In the genomic region with DNA sequence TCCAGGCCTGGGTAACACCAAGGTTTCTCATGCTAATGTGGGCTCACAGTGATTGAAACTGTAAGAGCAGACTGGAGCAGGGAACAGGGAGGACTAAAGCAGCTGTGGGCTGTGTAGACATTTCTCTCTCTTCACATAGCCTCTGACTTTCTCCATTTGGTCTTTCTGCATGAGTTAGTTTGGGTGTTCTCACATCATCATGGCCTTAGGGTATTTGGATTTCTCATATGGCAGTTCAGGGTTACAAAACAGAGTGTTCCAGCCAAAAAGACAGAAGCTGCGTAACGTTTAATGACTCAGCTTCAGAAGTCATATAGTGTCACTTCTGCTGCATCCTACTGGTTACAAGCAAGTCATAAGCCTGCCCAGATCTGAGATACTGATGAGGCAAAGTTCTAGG, we compare ENCODE assay signal across 12 cellular contexts. TPM values are rescaled to one million over a fixed set of nuclear protein-coding genes. Genes with fewer than 3 reads are reported as not detected.
DNase-seq lines count a peak whose midpoint lies in the region; ATAC-seq and TF ChIP-seq lines count a peak whose summit lies in the region.
"Had no signal": no experiment of that assay in that cellular context is flagged by ENCODE, and none has a peak within 500 bp of the region (broad histone marks: within the 10 kb centered on the region; RNA-seq: fewer than 3 reads in every experiment).

No MANE protein-coding gene starts in this region.

- no peaks in the 10 kb centered on the region for H3K4me1 Mint-ChIP-seq in activated CD4-positive, alpha-beta T cell treated with anti-CD3 and anti-CD28 coated beads for 36 hours

- no peaks in the 10 kb centered on the region for H3K36me3 ChIP-seq in RWPE2 (ENCODE audit: low read depth)
- H3K36me3 ChIP-seq: esophagus muscularis mucosa had no signal

- no peaks in the 10 kb centered on the region for H3K36me3 Mint-ChIP-seq in activated CD4-positive, alpha-beta T cell treated with anti-CD3 and anti-CD28 coated beads for 36 hours (ENCODE audit: low read depth)

- peak; percentile 69 for DNase-seq in SIG-M5 treated with dmso at 0.1 percent for 504 hours (lab: John Stamatoyannopoulos, UW; ENCODE audit: unreplicated experiment)
- no peak for DNase-seq in SIG-M5 (lab: John Stamatoyannopoulos, UW)
- no peak for DNase-seq in RWPE2 (ENCODE audit: low spot score)
- peak; percentile 86 for DNase-seq in fibroblast of the conjunctiva (ENCODE audit: low read depth)
- peak; percentile 83 for DNase-seq in stromal cell of bone marrow (ENCODE audit: low read depth)
- DNase-seq in activated CD4-positive, alpha-beta T cell treated with anti-CD3 and anti-CD28 coated beads for 36 hours = no peak
- DNase-seq in ureter (ENCODE audit: low spot score) = no peak
- DNase-seq: NCI-H2107 had no signal

- H3K4me1 ChIP-seq in RWPE2 (ENCODE audit: insufficient read depth, poor library complexity, severe bottlenecking) = peaks cover 12% of the 10 kb centered on the region
- H3K4me1 ChIP-seq: esophagus muscularis mucosa had no signal

- H3K4me3 Mint-ChIP-seq in activated CD4-positive, alpha-beta T cell treated with anti-CD3 and anti-CD28 coated beads for 36 hours = no peak overlapping the region

- no peaks in the 10 kb centered on the region for H3K9me3 ChIP-seq in RWPE2 (ENCODE audit: severe bottlenecking)
- H3K9me3 ChIP-seq: esophagus muscularis mucosa had no signal

- peak overlapping the region; percentile 18 for H3K27ac ChIP-seq in RWPE2 (ENCODE audit: poor library complexity, severe bottlenecking)
- H3K27ac ChIP-seq: 22Rv1, esophagus muscularis mucosa, SK-N-MC had no signal

- ATAC-seq in RWPE2 (ENCODE audit: low read depth) (peak; percentile 97), GM19351 (IDR thresholded peaks at IDR 0.05; ENCODE audit: unreplicated experiment) (no peak)
- ATAC-seq in activated CD4-positive, alpha-beta T cell treated with anti-CD3 and anti-CD28 coated beads for 36 hours = no peak

- POLR2A ChIA-PET in activated CD4-positive, alpha-beta T cell treated with anti-CD3 and anti-CD28 coated beads for 36 hours (lab: Charles Lee) = no interaction called here

- no peaks in the 10 kb centered on the region for H3K27me3 ChIP-seq in RWPE2 (ENCODE audit: insufficient read depth, poor library complexity, severe bottlenecking)
- H3K27me3 ChIP-seq: esophagus muscularis mucosa had no signal

- no peak for TF ChIP-seq CTCF in RWPE2 (IDR thresholded peaks at IDR 0.05; ENCODE audit: poor library complexity, severe bottlenecking)

- intact Hi-C loops in activated CD4-positive, alpha-beta T cell treated with anti-CD3 and anti-CD28 coated beads for 36 hours (cut with DNase I, micrococcal nuclease) = no loop called here

- no peak overlapping the region for H3K27ac Mint-ChIP-seq in activated CD4-positive, alpha-beta T cell treated with anti-CD3 and anti-CD28 coated beads for 36 hours

- no peak overlapping the region for H3K4me3 ChIP-seq in RWPE2 (ENCODE audit: severe bottlenecking)
- H3K4me3 ChIP-seq: esophagus muscularis mucosa, SK-N-MC had no signal

- peaks cover 5% of the 10 kb centered on the region for H3K27me3 Mint-ChIP-seq in activated CD4-positive, alpha-beta T cell treated with anti-CD3 and anti-CD28 coated beads for 36 hours

- H3K9me3 Mint-ChIP-seq in activated CD4-positive, alpha-beta T cell treated with anti-CD3 and anti-CD28 coated beads for 36 hours (ENCODE audit: low read depth) = no peaks in the 10 kb centered on the region

- CTCF ChIA-PET in activated CD4-positive, alpha-beta T cell treated with anti-CD3 and anti-CD28 coated beads for 36 hours (lab: Charles Lee) = interaction anchor here (0.6 kb wide), 2 partner anchors 8 to 10 kb away, joined by 3 to 4 read pairs; no protein-coding TSS in a partner anchor

RNA-seq across cellular contexts. Expression of a gene that starts 52.0 kb away (rescaled TPM):
- 10 to 100 TPM; 70.2 to 78.5 TPM for total RNA-seq in activated CD4-positive, alpha-beta T cell treated with anti-CD3 and anti-CD28 coated beads for 36 hours
- 59.5 TPM for total RNA-seq in ureter

Comparison
In these comparisons a context has a peak if more than half of its experiments do, and no peak if none do; other contexts are left out.
1. DNase-seq: peak in SIG-M5 treated with dmso at 0.1 percent for 504 hours (single experiment), fibroblast of the conjunctiva (single experiment) and stromal cell of bone marrow (single experiment); none in SIG-M5 (single experiment), RWPE2 (single experiment), activated CD4-positive, alpha-beta T cell treated with anti-CD3 and anti-CD28 coated beads for 36 hours (single experiment) and ureter (single experiment).